ENCODE assay signal across 11 cellular contexts in the genomic region with DNA sequence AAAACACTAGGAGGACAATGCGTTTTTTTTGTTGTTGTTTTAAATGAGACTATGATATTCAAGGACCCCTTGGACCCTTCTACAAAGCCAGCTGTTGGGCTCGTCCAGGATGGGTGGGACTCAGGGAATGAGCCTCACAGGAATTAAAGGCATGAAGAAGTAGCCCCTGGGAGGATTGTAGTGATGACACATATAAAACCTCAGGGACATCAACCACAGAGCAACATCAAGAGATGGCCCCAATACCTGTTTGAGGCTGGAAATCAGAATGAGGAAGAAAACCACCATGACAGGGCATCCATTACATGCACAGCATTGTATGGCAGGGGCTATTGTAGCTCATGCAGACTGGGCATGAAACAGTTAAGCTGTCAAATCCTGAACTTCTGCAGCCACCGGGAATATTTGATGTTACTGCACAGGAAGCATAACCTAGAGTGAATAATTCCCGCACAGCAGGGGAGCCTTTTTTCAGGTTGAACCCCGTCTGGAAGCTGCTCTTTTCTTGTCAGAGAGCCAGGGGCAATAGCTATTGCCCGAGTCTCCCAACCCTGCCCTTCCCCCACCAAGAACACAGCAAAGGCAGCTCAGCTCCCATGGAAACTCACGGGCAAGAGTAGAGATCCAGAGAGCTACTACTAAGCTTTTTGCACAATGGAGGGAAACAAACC.
DNase-seq lines count a peak whose midpoint lies in the region; ATAC-seq, FAIRE-seq and TF ChIP-seq lines count a peak whose summit lies in the region.
"Had no signal": no experiment of that assay in that cellular context is flagged by ENCODE, and none has a peak within 500 bp of the region (broad histone marks: within the 10 kb centered on the region; RNA-seq: fewer than 3 reads in every experiment).

No MANE protein-coding gene starts in this region.

- ATAC-seq in natural killer cell treated with Interleukin-12 subunit alpha and Interleukin-12 subunit beta and Interleukin-15 and Interleukin-18, amount 100 ng/mL, for 72 hours, result no peak
- ATAC-seq in HG03159 (IDR thresholded peaks at IDR 0.05; ENCODE audit: unreplicated experiment) (no peak), GM21526 (IDR thresholded peaks at IDR 0.05; ENCODE audit: low FRiP score, unreplicated experiment) (no peak)

- DNase-seq in H54 (ENCODE audit: insufficient read length, low spot score) (peak; percentile 61), NCI-H446 treated with DMSO at 0.1 percent for 48 hours (lab: John Stamatoyannopoulos, UW) (peak; percentile 78), non-pigmented ciliary epithelial cell (ENCODE audit: low read depth) (peak; percentile 57)
- DNase-seq in natural killer cell treated with Interleukin-12 subunit alpha and Interleukin-12 subunit beta and Interleukin-15 and Interleukin-18, amount 100 ng/mL, for 72 hours (ENCODE audit: low spot score), result no peak
- no peak for DNase-seq in T-helper 2 cell treated with Interferon-gamma antibody and Interleukin-4, amounts not matched to agents 5 μg/mL and 100 μg/mL, for 36 hours (ENCODE audit: low spot score)
- DNase-seq: GDM1 had no signal

- peaks cover 10% of the 10 kb centered on the region for H3K36me3 Mint-ChIP-seq in natural killer cell treated with Interleukin-12 subunit alpha and Interleukin-12 subunit beta and Interleukin-15 and Interleukin-18, amount 100 ng/mL, for 72 hours
- H3K36me3 Mint-ChIP-seq in T-helper 2 cell treated with Interferon-gamma antibody and Interleukin-4, amounts not matched to agents 5 μg/mL and 100 μg/mL, for 36 hours (ENCODE audit: low read depth), result peaks cover 3% of the 10 kb centered on the region

- H3K9me3 Mint-ChIP-seq in natural killer cell treated with Interleukin-12 subunit alpha and Interleukin-12 subunit beta and Interleukin-15 and Interleukin-18, amount 100 ng/mL, for 72 hours, result peaks cover 6% of the 10 kb centered on the region
- H3K9me3 Mint-ChIP-seq in T-helper 2 cell treated with Interferon-gamma antibody and Interleukin-4, amounts not matched to agents 5 μg/mL and 100 μg/mL, for 36 hours, result peaks cover 26% of the 10 kb centered on the region

- no peak overlapping the region for H3K4me3 Mint-ChIP-seq in natural killer cell treated with Interleukin-12 subunit alpha and Interleukin-12 subunit beta and Interleukin-15 and Interleukin-18, amount 100 ng/mL, for 72 hours
- no peak overlapping the region for H3K4me3 Mint-ChIP-seq in T-helper 2 cell treated with Interferon-gamma antibody and Interleukin-4, amounts not matched to agents 5 μg/mL and 100 μg/mL, for 36 hours

- no peak for TF ChIP-seq POLR2A in H54 (IDR thresholded peaks at IDR 0.05; ENCODE audit: low read depth, low read length)

- H3K27ac ChIP-seq in cingulate gyrus (ENCODE audit: low read depth, low read length), result peak overlapping the region; percentile 35

- H3K27ac Mint-ChIP-seq in natural killer cell treated with Interleukin-12 subunit alpha and Interleukin-12 subunit beta and Interleukin-15 and Interleukin-18, amount 100 ng/mL, for 72 hours, result no peak overlapping the region
- H3K27ac Mint-ChIP-seq in T-helper 2 cell treated with Interferon-gamma antibody and Interleukin-4, amounts not matched to agents 5 μg/mL and 100 μg/mL, for 36 hours, result no peak overlapping the region

- H3K4me1 Mint-ChIP-seq in natural killer cell treated with Interleukin-12 subunit alpha and Interleukin-12 subunit beta and Interleukin-15 and Interleukin-18, amount 100 ng/mL, for 72 hours (ENCODE audit: low read depth in 2 of 2), result no peaks in the 10 kb centered on the region
- H3K4me1 Mint-ChIP-seq in T-helper 2 cell treated with Interferon-gamma antibody and Interleukin-4, amounts not matched to agents 5 μg/mL and 100 μg/mL, for 36 hours (ENCODE audit: low read depth), result no peaks in the 10 kb centered on the region

- no peaks in the 10 kb centered on the region for H3K27me3 Mint-ChIP-seq in natural killer cell treated with Interleukin-12 subunit alpha and Interleukin-12 subunit beta and Interleukin-15 and Interleukin-18, amount 100 ng/mL, for 72 hours
- H3K27me3 Mint-ChIP-seq in T-helper 2 cell treated with Interferon-gamma antibody and Interleukin-4, amounts not matched to agents 5 μg/mL and 100 μg/mL, for 36 hours (ENCODE audit: low read depth), result peaks cover 2% of the 10 kb centered on the region

- peak; percentile 96 for FAIRE-seq in H54 (lab: Jason Lieb, UNC)
- FAIRE-seq: colon, GM19239 had no signal

Comparison
In these comparisons a context has a peak if more than half of its experiments do, and no peak if none do; other contexts are left out.
1. DNase-seq: peak in H54 (single experiment), NCI-H446 treated with DMSO at 0.1 percent for 48 hours (single experiment) and non-pigmented ciliary epithelial cell (single experiment); none in natural killer cell treated with Interleukin-12 subunit alpha and Interleukin-12 subunit beta and Interleukin-15 and Interleukin-18, amount 100 ng/mL, for 72 hours (single experiment) and T-helper 2 cell treated with Interferon-gamma antibody and Interleukin-4, amounts not matched to agents 5 μg/mL and 100 μg/mL, for 36 hours (single experiment).